Comparison of ENCODE assay signal across 17 cellular contexts in genomic region chr12:117518594-117519270, GRCh38.
DNase-seq lines count a peak whose midpoint lies in the region; ATAC-seq and TF ChIP-seq lines count a peak whose summit lies in the region.
"Had no signal": no experiment of that assay in that cellular context is flagged by ENCODE, and none has a peak within 500 bp of the region (broad histone marks: within the 10 kb centered on the region; RNA-seq: fewer than 3 reads in every experiment).

No MANE protein-coding gene starts in this region.

- H3K4me1 ChIP-seq in RWPE2 (ENCODE audit: insufficient read depth, poor library complexity, severe bottlenecking) (no peaks in the 10 kb centered on the region), heart left ventricle (peaks cover 0 to 16% (median under 1%) of the 10 kb centered on the region in 12 donors), osteoblast (ENCODE audit: insufficient read depth, low read length) (peaks cover 3% of the 10 kb centered on the region)

- H3K27ac ChIP-seq in RWPE2 (ENCODE audit: poor library complexity, severe bottlenecking) (no peak overlapping the region), heart left ventricle (no peak overlapping the region), osteoblast (ENCODE audit: low read depth, low read length) (no peak overlapping the region)
- H3K27ac ChIP-seq: epithelial cell of prostate, gastroesophageal sphincter had no signal

- H3K9me3 Mint-ChIP-seq in activated naive CD8-positive, alpha-beta T cell treated with anti-CD3 and anti-CD28 coated beads for 36 hours: no peaks in the 10 kb centered on the region
- H3K9me3 Mint-ChIP-seq in chondrocyte (ENCODE audit: low read depth): no peaks in the 10 kb centered on the region

- no peaks in the 10 kb centered on the region for H3K79me2 ChIP-seq in osteoblast (ENCODE audit: insufficient read depth, low read length)

- H3K4me3 ChIP-seq in RWPE2 (ENCODE audit: severe bottlenecking) (no peak overlapping the region), heart left ventricle (no peak overlapping the region), osteoblast (ENCODE audit: insufficient read depth, low read length) (no peak overlapping the region)
- H3K4me3 ChIP-seq: gastroesophageal sphincter had no signal

- H3K9me3 ChIP-seq in RWPE2 (ENCODE audit: severe bottlenecking): no peaks in the 10 kb centered on the region
- H3K9me3 ChIP-seq in heart left ventricle: peaks cover 0 to 4% (median 0%) of the 10 kb centered on the region in 12 donors
- H3K9me3 ChIP-seq in osteoblast (ENCODE audit: low read depth, low read length): no peaks in the 10 kb centered on the region
- H3K9me3 ChIP-seq: gastroesophageal sphincter had no signal

- no peak overlapping the region for H3K4me2 ChIP-seq in osteoblast (ENCODE audit: insufficient read depth, low read length)

- TF ChIP-seq CTCF in RWPE2 (IDR thresholded peaks at IDR 0.05; ENCODE audit: poor library complexity, severe bottlenecking) (no peak), heart left ventricle (IDR thresholded peaks at IDR 0.05) (no peak), osteoblast (IDR thresholded peaks at IDR 0.05; ENCODE audit: extremely low read depth, low read depth, low read length) (no peak), chondrocyte (IDR thresholded peaks at IDR 0.05) (no peak)

- DNase-seq in COLO668 (lab: John Stamatoyannopoulos, UW; ENCODE audit: unreplicated experiment): peak; percentile 11
- DNase-seq in RWPE2 (ENCODE audit: low spot score): peak; percentile 67
- DNase-seq in heart left ventricle: peak in 4 of 5 donors; percentile 20 to 69 (median 64)
- peak; percentile 23 for DNase-seq in osteoblast (ENCODE audit: insufficient read length, low spot score, missing footprints)
- DNase-seq in NCI-H146 treated with DMSO at 0.1 percent for 48 hours (lab: John Stamatoyannopoulos, UW; ENCODE audit: unreplicated experiment): no peak
- no peak for DNase-seq in activated naive CD8-positive, alpha-beta T cell treated with anti-CD3 and anti-CD28 coated beads for 36 hours
- DNase-seq in ureter (ENCODE audit: low spot score): no peak
- DNase-seq in chondrocyte (ENCODE audit: low spot score): no peak
- DNase-seq: activated naive CD8-positive, alpha-beta T cell treated with anti-CD3 and anti-CD28 coated beads, Interleukin-2, amount 50 U/mL, for 24 hours; activated T-cell treated with anti-CD3 and anti-CD28 coated beads, Interleukin-2, amount 50 U/mL, for 48 hours; COR-L47; KG1; NCI-H1105 treated with DMSO at 0.1 percent for 48 hours; nucleus accumbens; stimulated activated naive CD8-positive, alpha-beta T cell treated with anti-CD3 and anti-CD28 coated beads, Interleukin-15, Interleukin-2, amounts not matched to agents 100 U/mL and 50 U/mL, for 24 hours had no signal

- H3K27me3 ChIP-seq in RWPE2 (ENCODE audit: insufficient read depth, poor library complexity, severe bottlenecking) (no peaks in the 10 kb centered on the region), heart left ventricle (peaks cover 0 to 3% (median 0%) of the 10 kb centered on the region in 9 donors), osteoblast (ENCODE audit: insufficient read depth, low read length) (no peaks in the 10 kb centered on the region)

- no peaks in the 10 kb centered on the region for H3K4me1 Mint-ChIP-seq in activated naive CD8-positive, alpha-beta T cell treated with anti-CD3 and anti-CD28 coated beads for 36 hours
- H3K4me1 Mint-ChIP-seq in chondrocyte (ENCODE audit: low read depth): peaks cover 4% of the 10 kb centered on the region
- H3K4me1 Mint-ChIP-seq: activated naive CD8-positive, alpha-beta T cell treated with anti-CD3 and anti-CD28 coated beads, Interleukin-2, amount 50 U/mL, for 24 hours had no signal

- no peaks in the 10 kb centered on the region for H3K36me3 Mint-ChIP-seq in activated naive CD8-positive, alpha-beta T cell treated with anti-CD3 and anti-CD28 coated beads for 36 hours
- H3K36me3 Mint-ChIP-seq in chondrocyte (ENCODE audit: low read depth): no peaks in the 10 kb centered on the region

- H3K36me3 ChIP-seq in RWPE2 (ENCODE audit: low read depth) (no peaks in the 10 kb centered on the region), heart left ventricle (no peaks in the 10 kb centered on the region), osteoblast (ENCODE audit: insufficient read depth, low read length) (no peaks in the 10 kb centered on the region)
- H3K36me3 ChIP-seq: gastroesophageal sphincter had no signal

- ATAC-seq in RWPE2 (ENCODE audit: low read depth) (peak; percentile 76), heart left ventricle (peak; percentile 50 to 78 (median 68))
- ATAC-seq: activated naive CD8-positive, alpha-beta T cell treated with anti-CD3 and anti-CD28 coated beads, Interleukin-2, amount 50 U/mL, for 24 hours; gastroesophageal sphincter; stimulated activated naive CD8-positive, alpha-beta T cell treated with anti-CD3 and anti-CD28 coated beads, Interleukin-15, Interleukin-2, amounts not matched to agents 100 U/mL and 50 U/mL, for 24 hours had no signal

- H3K27ac Mint-ChIP-seq in activated naive CD8-positive, alpha-beta T cell treated with anti-CD3 and anti-CD28 coated beads for 36 hours: no peak overlapping the region
- H3K27ac Mint-ChIP-seq in chondrocyte (ENCODE audit: unreplicated experiment): no peak overlapping the region
- H3K27ac Mint-ChIP-seq: activated naive CD8-positive, alpha-beta T cell treated with anti-CD3 and anti-CD28 coated beads, Interleukin-2, amount 50 U/mL, for 24 hours had no signal

- no peak overlapping the region for H3K4me3 Mint-ChIP-seq in activated naive CD8-positive, alpha-beta T cell treated with anti-CD3 and anti-CD28 coated beads for 36 hours
- H3K4me3 Mint-ChIP-seq in chondrocyte (ENCODE audit: unreplicated experiment): no peak overlapping the region
- H3K4me3 Mint-ChIP-seq: activated naive CD8-positive, alpha-beta T cell treated with anti-CD3 and anti-CD28 coated beads, Interleukin-2, amount 50 U/mL, for 24 hours had no signal

- H4K20me1 ChIP-seq in osteoblast (ENCODE audit: insufficient read depth, low read length): no peaks in the 10 kb centered on the region

- intact Hi-C loops in heart left ventricle (cut with DNase I): no loop called here

- TF ChIP-seq POLR2A in heart left ventricle (IDR thresholded peaks at IDR 0.05): no peak

- 66 to 77% (median 73%) methylated on average over 11 of the region's 11 CpGs for WGBS in heart left ventricle, 4 donors

- H3K27me3 Mint-ChIP-seq in activated naive CD8-positive, alpha-beta T cell treated with anti-CD3 and anti-CD28 coated beads for 36 hours: no peaks in the 10 kb centered on the region
- peaks cover 21% of the 10 kb centered on the region for H3K27me3 Mint-ChIP-seq in chondrocyte (ENCODE audit: low read depth)
- H3K27me3 Mint-ChIP-seq: activated naive CD8-positive, alpha-beta T cell treated with anti-CD3 and anti-CD28 coated beads, Interleukin-2, amount 50 U/mL, for 24 hours had no signal

- H2AFZ ChIP-seq in osteoblast (ENCODE audit: low read length): no peak overlapping the region

Comparison
In these comparisons a context has a peak if more than half of its experiments do, and no peak if none do; other contexts are left out.
1. DNase-seq: peak in COLO668 (single experiment), RWPE2 (single experiment), heart left ventricle (4 of 5) and osteoblast (single experiment); none in NCI-H146 treated with DMSO at 0.1 percent for 48 hours (single experiment), activated naive CD8-positive, alpha-beta T cell treated with anti-CD3 and anti-CD28 coated beads for 36 hours (single experiment), ureter (single experiment) and chondrocyte (single experiment).